ENCODE assay signal across 19 cellular contexts in the genomic region with DNA sequence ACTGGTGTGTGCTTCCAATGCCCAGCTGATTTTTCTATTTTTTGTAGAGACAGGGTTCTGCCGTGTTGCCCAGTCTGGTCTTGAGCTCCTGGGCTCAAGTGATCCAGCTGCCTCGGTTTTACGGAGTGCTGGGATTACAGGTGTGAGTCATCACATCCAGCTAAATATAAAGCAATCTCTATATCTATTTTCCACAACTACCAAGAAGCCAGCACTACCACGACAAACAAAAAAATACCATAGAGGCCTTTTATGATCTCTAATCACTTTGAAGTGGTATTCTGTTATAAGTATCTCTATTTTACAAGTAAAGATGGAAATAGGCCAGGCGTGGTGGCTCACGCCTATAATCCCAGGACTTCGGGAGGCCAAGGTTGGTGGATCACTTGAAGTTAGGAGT.
"Had no signal": no experiment of that assay in that cellular context is flagged by ENCODE, and none has a peak within 500 bp of the region (broad histone marks: within the 10 kb centered on the region; RNA-seq: fewer than 3 reads in every experiment).

No MANE protein-coding gene starts in this region.

- ATAC-seq: activated CD8-positive, alpha-beta memory T cell treated with anti-CD3 and anti-CD28 coated beads, Interleukin-2, amount 10 ng/mL, durations not matched to agents 7 days and 5 days; left cardiac atrium; pancreas had no signal

- H3K9me3 ChIP-seq: adrenal gland, esophagus squamous epithelium, pancreas, tibial nerve had no signal

- H3K4me3 ChIP-seq: adrenal gland, cardiac muscle cell, esophagus squamous epithelium, lung, pancreas, skin epidermis, tibial nerve had no signal

- H3K4me1 ChIP-seq: adrenal gland, pancreas, tibial nerve had no signal

- H3K27me3 ChIP-seq: adrenal gland, cardiac muscle cell, esophagus squamous epithelium, pancreas, tibial nerve had no signal

- H3K27ac ChIP-seq: adrenal gland, cardiac muscle cell, esophagus squamous epithelium, pancreas, skin epidermis, tibial nerve had no signal

- DNase-seq: activated CD4-positive, alpha-beta T cell treated with anti-CD3 and anti-CD28 coated beads, Interleukin-2, amount 50 U/mL, for 48 hours; activated CD4-positive, CD25-positive, alpha-beta regulatory T cell treated with anti-CD3 and anti-CD28 coated beads, Interleukin-2, amount 50 U/mL, for 72 hours; activated CD8-positive, alpha-beta memory T cell treated with anti-CD3 and anti-CD28 coated beads, Interleukin-2, amount 10 ng/mL, durations not matched to agents 7 days and 5 days; activated effector memory CD4-positive, alpha-beta T cell treated with anti-CD3 and anti-CD28 coated beads, Interleukin-2, amount 50 U/mL, for 16 hours; activated T-cell treated with anti-CD3 and anti-CD28 coated beads, Interleukin-2, amount 50 U/mL, for 1 hour; esophagus squamous epithelium; foreskin fibroblast; left cardiac atrium; pancreas; stimulated activated CD4-positive, alpha-beta T cell treated with anti-CD3 and anti-CD28 coated beads, Interleukin-4, amount 100 ng/mL, for 4 hours; stimulated activated CD8-positive, alpha-beta memory T cell treated with anti-CD3 and anti-CD28 coated beads, Interleukin-4, amount 100 ng/mL, for 48 hours; stimulated activated naive CD4-positive, alpha-beta T cell treated with Interleukin-2 at 50 U/mL for 16 hours; substantia nigra; T-helper 1 cell had no signal
